10 cellular contexts compared by ENCODE assay signal in the genomic region with DNA sequence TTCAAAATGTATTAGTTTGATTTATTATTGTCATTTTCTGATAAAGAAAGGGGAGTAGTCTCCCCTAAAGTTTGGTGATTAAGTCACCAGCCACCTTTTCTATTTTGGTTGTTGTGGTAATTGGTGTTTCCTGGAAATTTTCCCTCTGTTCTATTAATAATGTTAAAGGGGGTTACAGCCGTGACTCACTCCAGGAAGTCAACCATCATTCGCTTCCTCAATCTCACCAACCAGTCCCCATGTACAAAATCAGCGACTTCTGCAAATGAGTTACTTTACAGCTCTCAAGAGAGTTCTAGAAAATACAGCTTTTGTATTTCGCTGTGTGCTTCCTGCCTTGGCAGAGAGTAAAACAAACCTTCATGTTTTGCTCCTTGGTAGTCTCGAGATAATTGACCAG.
DNase-seq lines count a peak whose midpoint lies in the region; ATAC-seq, FAIRE-seq and TF ChIP-seq lines count a peak whose summit lies in the region.
"Had no signal": no experiment of that assay in that cellular context is flagged by ENCODE, and none has a peak within 500 bp of the region (broad histone marks: within the 10 kb centered on the region; RNA-seq: fewer than 3 reads in every experiment).

No MANE protein-coding gene starts in this region.

- H3K27me3 Mint-ChIP-seq in astrocyte (ENCODE audit: low read depth, unreplicated experiment): no peaks in the 10 kb centered on the region

- H3K9ac ChIP-seq in astrocyte (ENCODE audit: low read length): no peak overlapping the region
- H3K9ac ChIP-seq: KMS-11 had no signal

- H3K27ac Mint-ChIP-seq in astrocyte (ENCODE audit: unreplicated experiment): no peak overlapping the region

- H3K36me3 ChIP-seq in astrocyte (ENCODE audit: insufficient read depth, low read length) (no peaks in the 10 kb centered on the region), small intestine (ENCODE audit: control insufficient read depth in 2 of 2, insufficient read depth in 2 of 2, low read length in 2 of 2) (peaks cover 0 to 3% of the 10 kb centered on the region in 2 donors)

- H3K4me1 Mint-ChIP-seq in astrocyte (ENCODE audit: low read depth, unreplicated experiment): peaks cover 24% of the 10 kb centered on the region

- FAIRE-seq in GM18507 (lab: Jason Lieb, UNC) (peak; percentile 70), astrocyte (lab: Jason Lieb, UNC) (peak; percentile 65), small intestine (lab: Jason Lieb, UNC) (no peak)

- H3K4me2 ChIP-seq in astrocyte (ENCODE audit: low read length): no peak overlapping the region
- H3K4me2 ChIP-seq: KMS-11 had no signal

- H3K4me3 ChIP-seq in astrocyte (ENCODE audit: insufficient read depth, low read depth, low read length) (no peak overlapping the region), small intestine (ENCODE audit: low read depth in 1 of 2, low read length in 2 of 2) (no peak overlapping the region)
- H3K4me3 ChIP-seq: thoracic aorta had no signal

- H3K27ac ChIP-seq in astrocyte (ENCODE audit: low read depth, low read length): no peak overlapping the region
- peak overlapping the region in 1 of 2 donors; percentile 48 for H3K27ac ChIP-seq in small intestine (ENCODE audit: low read depth in 1 of 2, low read length in 1 of 2)
- H3K27ac ChIP-seq: KMS-11 had no signal

- 57 to 83% (median 69%) methylated on average over 5 of the region's 5 CpGs for WGBS in small intestine, 3 donors

- H3K9me3 ChIP-seq in astrocyte (ENCODE audit: insufficient read depth, low read depth, low read length) (no peaks in the 10 kb centered on the region), small intestine (ENCODE audit: control insufficient read depth, low read depth) (no peaks in the 10 kb centered on the region)
- H3K9me3 ChIP-seq: thoracic aorta had no signal

- no peak overlapping the region for H2AFZ ChIP-seq in astrocyte (ENCODE audit: low read depth, low read length)

- DNase-seq in GM18507 (ENCODE audit: extremely low spot score, insufficient read length, low read depth) (no peak), MV-4-11 (lab: John Stamatoyannopoulos, UW) (peak; percentile 91), astrocyte (ENCODE audit: low read depth) (no peak), small intestine (peak; percentile 43), dedifferentiated amniotic fluid mesenchymal stem cell (ENCODE audit: extremely low spot score) (no peak), NCI-H748 treated with DMSO at 0.1 percent for 48 hours (lab: John Stamatoyannopoulos, UW) (no peak), NCI-H1092 treated with DMSO at 0.1 percent for 48 hours (lab: John Stamatoyannopoulos, UW) (no peak)

- peaks cover 4% of the 10 kb centered on the region for H3K36me3 Mint-ChIP-seq in astrocyte (ENCODE audit: low read depth, unreplicated experiment)

- H3K9me3 Mint-ChIP-seq in astrocyte (ENCODE audit: unreplicated experiment): no peaks in the 10 kb centered on the region

- H3K4me1 ChIP-seq in astrocyte (ENCODE audit: insufficient read depth, low read length) (peaks cover 7% of the 10 kb centered on the region), small intestine (ENCODE audit: control insufficient read depth in 2 of 2, insufficient read depth in 1 of 2, low read depth in 1 of 2, low read length in 1 of 2) (peaks cover 2 to 5% of the 10 kb centered on the region in 2 donors)

- TF ChIP-seq CTCF in astrocyte (IDR thresholded peaks at IDR 0.05; ENCODE audit: insufficient read depth, low read depth, low read length): no peak

- peak; percentile 75 for ATAC-seq in HG02571 (IDR thresholded peaks at IDR 0.05; ENCODE audit: unreplicated experiment)

- H3K4me3 Mint-ChIP-seq in astrocyte (ENCODE audit: unreplicated experiment): no peak overlapping the region

- peaks cover 73% of the 10 kb centered on the region for H3K79me2 ChIP-seq in astrocyte (ENCODE audit: insufficient read depth, low read length)

- H3K27me3 ChIP-seq in astrocyte (ENCODE audit: insufficient read depth, low read length) (no peaks in the 10 kb centered on the region), small intestine (ENCODE audit: control insufficient read depth in 2 of 2, insufficient read depth in 2 of 2, low read length in 2 of 2) (no peaks in the 10 kb centered on the region)

- H4K20me1 ChIP-seq in astrocyte (ENCODE audit: insufficient read depth, low read length): peaks cover 27% of the 10 kb centered on the region

Comparison
In these comparisons a context has a peak if more than half of its experiments do, and no peak if none do; other contexts are left out.
1. DNase-seq: peak in MV-4-11 (single experiment) and small intestine (single experiment); none in GM18507 (single experiment), astrocyte (single experiment), dedifferentiated amniotic fluid mesenchymal stem cell (single experiment), NCI-H748 treated with DMSO at 0.1 percent for 48 hours (single experiment) and NCI-H1092 treated with DMSO at 0.1 percent for 48 hours (single experiment).